ENCODE assay signal across 13 cellular contexts in the genomic region with DNA sequence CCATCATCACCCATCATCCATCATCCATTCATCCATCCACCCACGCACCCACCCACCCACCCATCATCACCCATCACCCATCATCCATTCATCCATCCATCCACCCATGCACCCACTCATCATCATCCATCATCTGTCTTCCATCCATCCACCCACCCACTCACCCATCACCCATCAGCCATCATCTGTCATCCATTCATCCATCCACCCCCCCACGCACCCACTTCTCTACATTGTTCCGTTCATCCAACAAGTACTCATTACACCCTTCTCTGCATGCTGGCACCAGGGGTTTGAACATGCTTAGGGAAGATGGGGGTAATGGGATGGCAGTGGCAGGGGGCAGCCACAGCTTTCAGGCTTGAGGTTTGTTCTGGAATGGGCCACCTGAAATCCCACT.
DNase-seq lines count a peak whose midpoint lies in the region; ATAC-seq and TF ChIP-seq lines count a peak whose summit lies in the region.
"Had no signal": no experiment of that assay in that cellular context is flagged by ENCODE, and none has a peak within 500 bp of the region (broad histone marks: within the 10 kb centered on the region; RNA-seq: fewer than 3 reads in every experiment).

No MANE protein-coding gene starts in this region.

- H3K9me3 ChIP-seq in right atrium auricular region (no peaks in the 10 kb centered on the region), heart right ventricle (no peaks in the 10 kb centered on the region)

- WGBS in heart right ventricle, 2 donors = 99 to 100% methylated on average over 3 of the region's 3 CpGs

- ATAC-seq in activated CD8-positive, alpha-beta memory T cell treated with anti-CD3 and anti-CD28 coated beads, Interleukin-2, amount 10 ng/mL, durations not matched to agents 7 days and 5 days = no peak
- no peak for ATAC-seq in heart right ventricle
- ATAC-seq: GM23338 had no signal

- TF ChIP-seq CTCF in right atrium auricular region (IDR thresholded peaks at IDR 0.05) (no peak), heart right ventricle (IDR thresholded peaks at IDR 0.05) (no peak)

- intact Hi-C loops in heart right ventricle (cut with DNase I) (no loop called here), posterior vena cava (cut with DNase I) (loop anchor here (10.0 kb wide), 2 partner anchors 278 to 288 kb away; no protein-coding TSS in a partner anchor)

- H3K4me3 ChIP-seq in right atrium auricular region (no peak overlapping the region), heart right ventricle (no peak overlapping the region)
- H3K4me3 ChIP-seq: BLaER1 treated with 17β-estradiol and CSF1 and Interleukin-3, amounts not matched to agents 10 nM and 100 nM; GM23338 had no signal

- no peak overlapping the region for H3K4me3 Mint-ChIP-seq in activated CD8-positive, alpha-beta memory T cell treated with anti-CD3 and anti-CD28 coated beads, Interleukin-2, amount 10 ng/mL, durations not matched to agents 7 days and 5 days
- H3K4me3 Mint-ChIP-seq: GM23338 had no signal

- no peaks in the 10 kb centered on the region for H3K27me3 ChIP-seq in right atrium auricular region
- H3K27me3 ChIP-seq in heart right ventricle = no peaks in the 10 kb centered on the region

- peaks cover 2% of the 10 kb centered on the region for H3K9me3 Mint-ChIP-seq in activated CD8-positive, alpha-beta memory T cell treated with anti-CD3 and anti-CD28 coated beads, Interleukin-2, amount 10 ng/mL, durations not matched to agents 7 days and 5 days (ENCODE audit: low read depth)

- H3K4me1 ChIP-seq in right atrium auricular region (peaks cover 0 to 14% of the 10 kb centered on the region in 2 donors), heart right ventricle (peaks cover 0 to 34% (median 10%) of the 10 kb centered on the region in 9 donors)

- H3K36me3 Mint-ChIP-seq in activated CD8-positive, alpha-beta memory T cell treated with anti-CD3 and anti-CD28 coated beads, Interleukin-2, amount 10 ng/mL, durations not matched to agents 7 days and 5 days = peaks cover 10% of the 10 kb centered on the region
- H3K36me3 Mint-ChIP-seq: CD4-positive, CD25-positive, alpha-beta regulatory T cell had no signal

- H3K27me3 Mint-ChIP-seq in activated CD8-positive, alpha-beta memory T cell treated with anti-CD3 and anti-CD28 coated beads, Interleukin-2, amount 10 ng/mL, durations not matched to agents 7 days and 5 days = no peaks in the 10 kb centered on the region
- H3K27me3 Mint-ChIP-seq: CD4-positive, CD25-positive, alpha-beta regulatory T cell had no signal

- CTCF ChIA-PET in activated CD8-positive, alpha-beta memory T cell treated with anti-CD3 and anti-CD28 coated beads, Interleukin-2, amount 10 ng/mL, durations not matched to agents 7 days and 5 days (lab: Charles Lee) = interaction anchor here (2.1 kb wide), 1 partner anchor 18 kb away, joined by 6 read pairs; no protein-coding TSS in a partner anchor

- H3K4me1 Mint-ChIP-seq in activated CD8-positive, alpha-beta memory T cell treated with anti-CD3 and anti-CD28 coated beads, Interleukin-2, amount 10 ng/mL, durations not matched to agents 7 days and 5 days = peaks cover 35% of the 10 kb centered on the region

- peak; percentile 30 for DNase-seq in activated CD8-positive, alpha-beta memory T cell treated with anti-CD3 and anti-CD28 coated beads, Interleukin-2, amount 10 ng/mL, durations not matched to agents 7 days and 5 days
- no peak for DNase-seq in activated CD8-positive, alpha-beta memory T cell treated with anti-CD3 and anti-CD28 coated beads, Interleukin-2, amount 50 U/mL, for 4 hours
- DNase-seq in right atrium auricular region (ENCODE audit: low spot score) (peak; percentile 5), heart right ventricle (no peak), posterior vena cava (ENCODE audit: low spot score) (peak; percentile 30), ureter (ENCODE audit: low spot score) (peak; percentile 30), hippocampal formation (lab: John Stamatoyannopoulos, UW) (no peak)
- no peak for DNase-seq in central memory CD4-positive, alpha-beta T cell
- DNase-seq: ACHN; CD4-positive, CD25-positive, alpha-beta regulatory T cell; H7 had no signal

- no peak overlapping the region for H3K27ac Mint-ChIP-seq in activated CD8-positive, alpha-beta memory T cell treated with anti-CD3 and anti-CD28 coated beads, Interleukin-2, amount 10 ng/mL, durations not matched to agents 7 days and 5 days
- H3K27ac Mint-ChIP-seq: CD4-positive, CD25-positive, alpha-beta regulatory T cell; GM23338 had no signal

- H3K36me3 ChIP-seq in right atrium auricular region = no peaks in the 10 kb centered on the region
- H3K36me3 ChIP-seq in heart right ventricle = peaks cover 0 to 11% (median 0%) of the 10 kb centered on the region in 9 donors

- H3K27ac ChIP-seq in right atrium auricular region (no peak overlapping the region), heart right ventricle (no peak overlapping the region)
- H3K27ac ChIP-seq: BLaER1 treated with 17β-estradiol and CSF1 and Interleukin-3, amounts not matched to agents 10 nM and 100 nM had no signal

Comparison
In these comparisons a context has a peak if more than half of its experiments do, and no peak if none do; other contexts are left out.
1. DNase-seq: peak in activated CD8-positive, alpha-beta memory T cell treated with anti-CD3 and anti-CD28 coated beads, Interleukin-2, amount 10 ng/mL, durations not matched to agents 7 days and 5 days (single experiment), right atrium auricular region (single experiment), posterior vena cava (single experiment) and ureter (single experiment); none in activated CD8-positive, alpha-beta memory T cell treated with anti-CD3 and anti-CD28 coated beads, Interleukin-2, amount 50 U/mL, for 4 hours (single experiment), heart right ventricle (0 of 2), hippocampal formation (0 of 2) and central memory CD4-positive, alpha-beta T cell (single experiment).
2. intact Hi-C loops: an anchor here in posterior vena cava (10.0 kb wide); none called in heart right ventricle.